19 cellular contexts compared by ENCODE assay signal in genomic region chr10:64071218-64071617, GRCh38.
DNase-seq lines count a peak whose midpoint lies in the region; ATAC-seq and TF ChIP-seq lines count a peak whose summit lies in the region.
"Had no signal": no experiment of that assay in that cellular context is flagged by ENCODE, and none has a peak within 500 bp of the region (broad histone marks: within the 10 kb centered on the region; RNA-seq: fewer than 3 reads in every experiment).

No MANE protein-coding gene starts in this region.

- in situ Hi-C loops in brain microvascular endothelial cell (cut with HindIII; ENCODE audit: low pct_ligation_motif_present, low sequenced_read_pairs): no loop called here

- H3K9me3 ChIP-seq in left lung: no peaks in the 10 kb centered on the region
- H3K9me3 ChIP-seq: Peyer's patch had no signal

- TF ChIP-seq CTCF in brain microvascular endothelial cell (IDR thresholded peaks at IDR 0.05; ENCODE audit: low read depth, low read length, missing control alignments): no peak
- TF ChIP-seq CTCF in left lung (IDR thresholded peaks at IDR 0.05): no peak

- no peaks in the 10 kb centered on the region for H3K36me3 ChIP-seq in brain microvascular endothelial cell (replicated peaks)
- H3K36me3 ChIP-seq in left lung: no peaks in the 10 kb centered on the region
- H3K36me3 ChIP-seq: Peyer's patch had no signal

- ATAC-seq in left lung (peak; percentile 41), GM18861 (IDR thresholded peaks at IDR 0.05; ENCODE audit: unreplicated experiment) (no peak)
- ATAC-seq in activated CD4-positive, CD25-positive, alpha-beta regulatory T cell treated with anti-CD3 and anti-CD28 coated beads, Interleukin-2, amount 50 U/mL, for 24 hours: no peak

- intact Hi-C loops in left lung (cut with DNase I): no loop called here

- no peak overlapping the region for H3K27ac ChIP-seq in brain microvascular endothelial cell
- no peak overlapping the region for H3K27ac ChIP-seq in left lung
- H3K27ac ChIP-seq in temporal lobe (ENCODE audit: low read depth, low read length): peak overlapping the region; percentile 53
- H3K27ac ChIP-seq: GM23248, Peyer's patch had no signal

- peaks cover 0 to 4% of the 10 kb centered on the region in 2 donors for H3K4me1 ChIP-seq in left lung
- H3K4me1 ChIP-seq: Peyer's patch had no signal

- peak; percentile 8 for DNase-seq in GM04504 (ENCODE audit: low read depth)
- peak; percentile 44 for DNase-seq in brain microvascular endothelial cell
- no peak for DNase-seq in left lung
- DNase-seq in NCI-H2227 treated with DMSO at 0.1 percent for 48 hours (lab: John Stamatoyannopoulos, UW): no peak
- DNase-seq: DND-41; GM23248; HCEC 1CT; Karpas-422; NCI-H1092 treated with DMSO at 0.1 percent for 48 hours; NCI-H146; NCI-H2081; NCI-H510A; NCI-H748 treated with DMSO at 0.1 percent for 48 hours; NK-92 treated with Interleukin-12 subunit alpha and Interleukin-12 subunit beta, amount 100 ng/mL, for 24 hours; Peyer's patch; Right ventricle myocardium superior had no signal

- H3K4me3 ChIP-seq in brain microvascular endothelial cell (ENCODE audit: low read depth, low read length) (no peak overlapping the region), left lung (no peak overlapping the region)
- H3K4me3 ChIP-seq: GM23248, Peyer's patch had no signal

- H3K27me3 ChIP-seq in brain microvascular endothelial cell (replicated peaks): no peaks in the 10 kb centered on the region
- no peaks in the 10 kb centered on the region for H3K27me3 ChIP-seq in left lung
- H3K27me3 ChIP-seq: Peyer's patch had no signal

Comparison
In these comparisons a context has a peak if more than half of its experiments do, and no peak if none do; other contexts are left out.
1. DNase-seq: peak in GM04504 (single experiment) and brain microvascular endothelial cell (single experiment); none in left lung (0 of 2) and NCI-H2227 treated with DMSO at 0.1 percent for 48 hours (single experiment).